Comparison of ENCODE assay signal across 1 cellular context in the genomic region with DNA sequence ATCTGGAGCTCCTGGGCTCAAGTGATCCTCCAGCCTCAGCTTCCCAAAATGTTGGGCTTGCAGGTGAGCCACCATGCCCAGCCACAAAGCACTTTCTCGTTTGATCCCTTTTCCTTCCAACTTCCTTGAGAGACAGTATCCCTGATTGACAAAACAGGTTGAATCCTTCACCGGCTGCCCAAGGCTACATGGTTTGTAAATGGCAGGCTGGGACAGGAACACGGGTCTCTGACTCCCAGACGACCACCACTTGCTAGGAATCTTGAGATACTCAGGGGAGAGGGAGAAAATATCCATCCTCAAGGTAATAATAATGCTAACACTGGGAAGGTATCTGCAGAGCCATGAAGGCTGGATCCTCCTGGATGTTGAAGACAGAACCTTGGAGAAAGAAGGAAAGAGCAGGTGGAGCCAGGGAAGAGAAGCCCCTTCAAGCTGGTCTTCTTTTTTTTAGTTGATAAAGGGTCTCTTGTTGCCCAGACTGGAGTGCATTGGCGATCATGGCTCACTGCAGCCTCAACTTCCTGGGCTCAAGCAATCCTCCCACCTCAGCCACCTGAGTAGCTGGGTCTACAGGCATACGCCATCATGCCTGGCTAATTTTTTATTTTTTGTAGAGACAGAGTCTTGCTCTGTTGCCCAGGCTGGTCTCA.
TF ChIP-seq lines count a peak whose summit lies in the region.

No MANE protein-coding gene starts in this region.

TF ChIP-seq in IMR-90, 13 proteins besides CTCF, POLR2A, EP300 and RAD21 (continued from another document):
- TF ChIP-seq, protein P1, sequence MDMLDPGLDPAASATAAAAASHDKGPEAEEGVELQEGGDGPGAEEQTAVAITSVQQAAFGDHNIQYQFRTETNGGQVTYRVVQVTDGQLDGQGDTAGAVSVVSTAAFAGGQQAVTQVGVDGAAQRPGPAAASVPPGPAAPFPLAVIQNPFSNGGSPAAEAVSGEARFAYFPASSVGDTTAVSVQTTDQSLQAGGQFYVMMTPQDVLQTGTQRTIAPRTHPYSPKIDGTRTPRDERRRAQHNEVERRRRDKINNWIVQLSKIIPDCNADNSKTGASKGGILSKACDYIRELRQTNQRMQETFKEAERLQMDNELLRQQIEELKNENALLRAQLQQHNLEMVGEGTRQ (IDR thresholded peaks at IDR 0.05; ENCODE audit: low read depth, low read length) = no peak
- TF ChIP-seq RCOR1 (IDR thresholded peaks at IDR 0.05; ENCODE audit: insufficient replicate concordance, low read length) (no peak), SMC3 (IDR thresholded peaks at IDR 0.05; ENCODE audit: low read depth, low read length) (no peak), BHLHE40 (IDR thresholded peaks at IDR 0.05; ENCODE audit: low read depth, low read length) (no peak), RFX5 (IDR thresholded peaks at IDR 0.05; ENCODE audit: low read depth, low read length) (no peak)
